25 cellular contexts compared by ENCODE assay signal in genomic region chr1:34618381-34618780, GRCh38.
"Had no signal": no experiment of that assay in that cellular context is flagged by ENCODE, and none has a peak within 500 bp of the region (broad histone marks: within the 10 kb centered on the region; RNA-seq: fewer than 3 reads in every experiment).

No MANE protein-coding gene starts in this region.

- H3K27me3 ChIP-seq: SJSA1 had no signal

- H3K4me3 ChIP-seq: K562, MG63, SJSA1, SK-N-MC had no signal

- DNase-seq: Kasumi-1, MG63, NCI-H1092, NCI-H1105 treated with DMSO at 0.1 percent for 48 hours, NCI-H1417 treated with DMSO at 0.1 percent for 48 hours, NCI-H187, NCI-H2029, NCI-H2081 treated with DMSO at 0.1 percent for 48 hours, NCI-H2171, NCI-H226, NCI-H446, NCI-H510A, NCI-H524 treated with DMSO at 0.1 percent for 48 hours, NCI-H69, NCI-H774, PC-3, Right ventricle myocardium superior, RPMI8226, SIG-M5, T-cell had no signal

- ATAC-seq: K562, Panc1, PC-3, T-cell had no signal

- H3K9me3 ChIP-seq: MG63, SJSA1 had no signal

- H3K4me1 ChIP-seq: SJSA1 had no signal

- H3K36me3 ChIP-seq: MG63, SJSA1 had no signal

- H3K27ac ChIP-seq: KMS-11, SJSA1, SK-N-MC had no signal
